In the genomic region with DNA sequence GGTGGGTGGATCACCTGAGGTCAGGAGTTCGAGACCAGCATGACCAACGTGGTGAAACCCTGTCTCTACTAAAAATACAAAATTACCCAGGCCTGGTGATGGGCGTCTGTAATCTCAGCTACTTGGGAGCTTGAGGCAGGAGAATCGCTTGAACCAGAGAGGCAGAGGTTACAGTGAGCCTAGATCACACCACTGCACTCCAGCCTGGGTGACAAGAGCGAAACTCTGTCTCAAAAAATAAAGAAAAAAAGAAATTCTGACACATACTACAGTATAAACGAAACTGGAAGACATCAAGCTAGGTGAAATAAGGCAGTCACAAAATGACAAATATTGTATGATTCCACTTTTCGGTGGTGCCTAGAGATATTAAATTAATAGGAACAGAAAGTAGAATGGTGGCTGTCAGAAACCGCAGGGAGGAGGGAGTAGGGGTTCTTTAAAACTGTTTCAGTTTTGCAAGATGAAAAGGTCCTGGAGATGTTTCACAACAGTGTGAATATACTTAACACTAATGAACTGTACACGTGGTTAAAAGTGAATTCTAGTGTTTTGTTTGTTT, we compare ENCODE assay signal across 8 cellular contexts.
DNase-seq lines count a peak whose midpoint lies in the region; ATAC-seq lines count a peak whose summit lies in the region.

No MANE protein-coding gene starts in this region.

- DNase-seq in activated T-cell treated with anti-CD3 and anti-CD28 coated beads for 24 hours (ENCODE audit: low read depth) (peak; percentile 61), activated T-cell treated with anti-CD3 and anti-CD28 coated beads for 4 hours (no peak), NCI-H2107 (lab: John Stamatoyannopoulos, UW) (no peak), NCI-H748 (lab: John Stamatoyannopoulos, UW; ENCODE audit: unreplicated experiment) (no peak), NCI-H69 (lab: John Stamatoyannopoulos, UW) (no peak)
- peak; percentile 74 for DNase-seq in activated CD4-positive, alpha-beta T cell treated with anti-CD3 and anti-CD28 coated beads for 48 hours
- DNase-seq in stimulated activated CD4-positive, alpha-beta T cell treated with anti-CD3 and anti-CD28 coated beads, Interleukin-4, amount 100 ng/mL, for 48 hours (ENCODE audit: low read depth in 2 of 2), result peak; percentile 16 to 52

- peak; percentile 80 for ATAC-seq in HG03097 (IDR thresholded peaks at IDR 0.05; ENCODE audit: low FRiP score, unreplicated experiment)

Comparison
In these comparisons a context has a peak if more than half of its experiments do, and no peak if none do; other contexts are left out.
1. DNase-seq: peak in activated T-cell treated with anti-CD3 and anti-CD28 coated beads for 24 hours (single experiment), activated CD4-positive, alpha-beta T cell treated with anti-CD3 and anti-CD28 coated beads for 48 hours (single experiment) and stimulated activated CD4-positive, alpha-beta T cell treated with anti-CD3 and anti-CD28 coated beads, Interleukin-4, amount 100 ng/mL, for 48 hours (2 of 2); none in activated T-cell treated with anti-CD3 and anti-CD28 coated beads for 4 hours (single experiment), NCI-H2107 (single experiment), NCI-H748 (single experiment) and NCI-H69 (single experiment).